In the genomic region with DNA sequence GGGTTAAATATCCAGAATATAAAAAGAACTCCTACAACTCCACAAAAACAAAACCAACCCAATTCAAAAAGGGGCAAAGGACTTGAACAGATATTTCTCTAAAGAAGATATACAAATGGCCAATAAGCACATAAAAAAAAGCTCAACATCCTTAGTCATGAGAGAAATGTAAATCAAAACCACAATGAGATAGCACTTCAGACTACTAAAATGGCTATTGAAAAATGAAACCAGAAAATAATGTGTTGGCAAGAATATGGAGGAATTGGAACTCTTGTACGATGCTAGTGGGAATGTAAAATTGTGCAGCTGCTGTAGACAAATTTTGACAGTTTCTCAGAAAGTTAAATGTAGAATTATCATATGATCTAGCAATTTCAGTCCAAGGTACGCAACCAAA, we compare ENCODE assay signal across 21 cellular contexts. TPM values are rescaled to one million over a fixed set of nuclear protein-coding genes. Genes with fewer than 3 reads are reported as not detected.
"Had no signal": no experiment of that assay in that cellular context is flagged by ENCODE, and none has a peak within 500 bp of the region (broad histone marks: within the 10 kb centered on the region; RNA-seq: fewer than 3 reads in every experiment).

No MANE protein-coding gene starts in this region.

- FAIRE-seq: endothelial cell of umbilical vein, keratinocyte, TTC549, urothelium cell line had no signal

- ATAC-seq: activated T-cell treated with anti-CD3 and anti-CD28 coated beads, Interleukin-2, amount 50 U/mL, for 4 hours; gastrocnemius medialis; left lung; naive thymus-derived CD8-positive, alpha-beta T cell; stimulated activated effector memory CD8-positive, alpha-beta T cell treated with anti-CD3 and anti-CD28 coated beads, Interleukin-12 subunit alpha, Interleukin-12 subunit beta, amount 100 ng/mL, for 72 hours; WTC11 had no signal

- H3K79me2 ChIP-seq: hepatocyte, parathyroid adenoma had no signal

- H3K4me3 ChIP-seq: coronary artery, esophagus squamous epithelium, gastrocnemius medialis, hepatocyte, left lung, thyroid gland had no signal

- H3K9ac ChIP-seq: parathyroid adenoma had no signal

- H3K9me3 ChIP-seq: esophagus squamous epithelium, gastrocnemius medialis, left lung, neutrophil, thyroid gland had no signal

- H3K4me2 ChIP-seq: hepatocyte had no signal

- H3K27ac ChIP-seq: coronary artery, esophagus squamous epithelium, gastrocnemius medialis, hepatocyte, left lung, neutrophil, parathyroid adenoma, thyroid gland had no signal

- H3K27me3 ChIP-seq: esophagus squamous epithelium, gastrocnemius medialis, hepatocyte, left lung, neutrophil, thyroid gland had no signal

- H3K36me3 ChIP-seq: esophagus squamous epithelium, gastrocnemius medialis, left lung, thyroid gland had no signal

- DNase-seq: activated CD4-positive, alpha-beta memory T cell treated with anti-CD3 and anti-CD28 coated beads, Interleukin-2, amount 10 ng/mL, durations not matched to agents 7 days and 5 days; activated CD4-positive, alpha-beta T cell treated with anti-CD3 and anti-CD28 coated beads for 4 hours; activated effector memory CD4-positive, alpha-beta T cell treated with Interleukin-2 at 50 U/mL for 16 hours; activated T-cell treated with anti-CD3 and anti-CD28 coated beads, Interleukin-2, amount 50 U/mL, for 4 hours; central memory CD4-positive, alpha-beta T cell; esophagus squamous epithelium; gastrocnemius medialis; left lung; naive thymus-derived CD8-positive, alpha-beta T cell; thyroid gland had no signal

- H3K4me1 ChIP-seq: esophagus squamous epithelium, left lung, parathyroid adenoma, thyroid gland had no signal

- H2AFZ ChIP-seq: hepatocyte, parathyroid adenoma had no signal

RNA-seq across cellular contexts. Expression of gene KY, which starts 29.0 kb away (rescaled TPM):
- total RNA-seq: activated CD4-positive, alpha-beta memory T cell treated with anti-CD3 and anti-CD28 coated beads, Interleukin-2, amount 10 ng/mL, durations not matched to agents 7 days and 5 days; activated T-cell treated with anti-CD3 and anti-CD28 coated beads, Interleukin-2, amount 50 U/mL, for 4 hours; endothelial cell of umbilical vein; naive thymus-derived CD8-positive, alpha-beta T cell; T-helper 2 cell treated with Interferon-gamma antibody and Interleukin-4, amounts not matched to agents 100 ng/mL and 5 ng/mL, for 36 hours; WTC11 had no signal
- polyA plus RNA-seq: endothelial cell of umbilical vein; keratinocyte; naive thymus-derived CD8-positive, alpha-beta T cell had no signal
